In the genomic region with DNA sequence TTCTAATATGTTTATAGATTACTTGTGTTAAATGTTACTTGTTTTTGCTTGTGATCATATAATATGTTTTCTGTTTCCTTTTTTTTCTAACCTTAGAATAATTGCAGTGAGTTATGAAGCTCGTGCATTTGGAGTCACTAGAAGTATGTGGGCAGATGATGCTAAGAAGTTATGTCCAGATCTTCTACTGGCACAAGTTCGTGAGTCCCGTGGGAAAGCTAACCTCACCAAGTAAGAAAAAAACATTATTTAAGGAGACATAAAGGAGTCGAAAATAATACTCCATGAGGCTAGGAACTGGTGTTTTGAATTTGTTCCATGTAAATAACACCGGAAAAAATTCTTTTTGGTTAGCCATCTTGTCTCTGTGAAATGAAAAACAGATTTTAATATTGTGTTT, we compare ENCODE assay signal across 10 cellular contexts.
"Had no signal": no experiment of that assay in that cellular context is flagged by ENCODE, and none has a peak within 500 bp of the region (broad histone marks: within the 10 kb centered on the region; RNA-seq: fewer than 3 reads in every experiment).

No MANE protein-coding gene starts in this region.

- H3K4me3 ChIP-seq: esophagus muscularis mucosa, gastrocnemius medialis, heart right ventricle, skin epidermis, thyroid gland had no signal

- H3K9me3 ChIP-seq: esophagus muscularis mucosa, gastrocnemius medialis, heart right ventricle, thyroid gland had no signal

- H3K27me3 ChIP-seq: esophagus muscularis mucosa, gastrocnemius medialis, heart right ventricle, thyroid gland had no signal

- H3K4me3 Mint-ChIP-seq: activated B cell treated with CpG ODN at 0.5 μM for 24 hours had no signal

- H3K27ac ChIP-seq: esophagus muscularis mucosa, gastrocnemius medialis, heart right ventricle, thyroid gland had no signal

- H3K9me3 Mint-ChIP-seq: activated B cell treated with CpG ODN at 0.5 μM for 24 hours had no signal

- H3K27me3 Mint-ChIP-seq: activated B cell treated with CpG ODN at 0.5 μM for 24 hours had no signal

- DNase-seq: activated B cell treated with CpG ODN at 0.5 μM for 24 hours; activated effector memory CD4-positive, alpha-beta T cell treated with anti-CD3 and anti-CD28 coated beads, Interleukin-2, amount 50 U/mL, for 16 hours; activated T-cell treated with anti-CD3 and anti-CD28 coated beads for 4 hours; gastrocnemius medialis; heart right ventricle; left ventricle myocardium superior; T-helper 2 cell; thyroid gland had no signal

- ATAC-seq: gastrocnemius medialis, heart right ventricle, left ventricle myocardium superior had no signal
